In genomic region chr11:2862950-2863618, GRCh38 we compare ENCODE assay signal across 15 cellular contexts. TPM values are rescaled to one million over a fixed set of nuclear protein-coding genes. Genes with fewer than 3 reads are reported as not detected.
DNase-seq lines count a peak whose midpoint lies in the region; ATAC-seq and TF ChIP-seq lines count a peak whose summit lies in the region.
"Had no signal": no experiment of that assay in that cellular context is flagged by ENCODE, and none has a peak within 500 bp of the region (broad histone marks: within the 10 kb centered on the region; RNA-seq: fewer than 3 reads in every experiment).

No MANE protein-coding gene starts in this region.

- no peak overlapping the region for H3K4me3 ChIP-seq in body of pancreas
- H3K4me3 ChIP-seq: GM12878 had no signal

- WGBS in body of pancreas, 2 donors, result 52 to 100% methylated on average over 10 to 32 of the region's 38 CpGs

- H3K27me3 Mint-ChIP-seq in activated CD4-positive, alpha-beta T cell treated with anti-CD3 and anti-CD28 coated beads, Interleukin-2, amount 10 ng/mL, durations not matched to agents 7 days and 5 days, result peaks cover 41% of the 10 kb centered on the region
- H3K27me3 Mint-ChIP-seq in naive thymus-derived CD8-positive, alpha-beta T cell, result peaks cover 12 to 62% (median 35%) of the 10 kb centered on the region in 5 donors

- CTCF ChIA-PET in activated CD4-positive, alpha-beta T cell treated with anti-CD3 and anti-CD28 coated beads, Interleukin-2, amount 10 ng/mL, durations not matched to agents 7 days and 5 days (lab: Charles Lee), result no interaction called here

- TF ChIP-seq CTCF in body of pancreas (IDR thresholded peaks at IDR 0.05), result no peak

- H3K9me3 Mint-ChIP-seq in activated CD4-positive, alpha-beta T cell treated with anti-CD3 and anti-CD28 coated beads, Interleukin-2, amount 10 ng/mL, durations not matched to agents 7 days and 5 days, result no peaks in the 10 kb centered on the region
- peaks cover 0 to 7% (median 0%) of the 10 kb centered on the region in 9 donors for H3K9me3 Mint-ChIP-seq in naive thymus-derived CD8-positive, alpha-beta T cell

- H3K27ac ChIP-seq in temporal lobe (ENCODE audit: low read depth, low read length) (peak overlapping the region; percentile 20), body of pancreas (no peak overlapping the region)

- DNase-seq in activated CD4-positive, alpha-beta T cell treated with anti-CD3 and anti-CD28 coated beads for 48 hours, result peak; percentile 26
- no peak for DNase-seq in activated CD4-positive, alpha-beta T cell treated with anti-CD3 and anti-CD28 coated beads, Interleukin-2, amount 10 ng/mL, durations not matched to agents 7 days and 5 days
- peak; percentile 35 for DNase-seq in astrocyte of the hippocampus (ENCODE audit: low read depth, low spot score)
- peak; percentile 78 for DNase-seq in islet precursor cell
- DNase-seq in naive thymus-derived CD8-positive, alpha-beta T cell, result no peak
- DNase-seq in body of pancreas, result no peak
- DNase-seq: activated CD4-positive, alpha-beta T cell treated with anti-CD3 and anti-CD28 coated beads, Interleukin-2, amount 50 U/mL, for 1 hour; activated gamma-delta T cell; central memory CD4-positive, alpha-beta T cell; NCI-H2227 treated with DMSO at 0.1 percent for 48 hours; OCI-M1; T-helper 1 cell had no signal

- H3K9me3 ChIP-seq in body of pancreas, result no peaks in the 10 kb centered on the region

- no peaks in the 10 kb centered on the region for H3K4me1 Mint-ChIP-seq in activated CD4-positive, alpha-beta T cell treated with anti-CD3 and anti-CD28 coated beads, Interleukin-2, amount 10 ng/mL, durations not matched to agents 7 days and 5 days
- peaks cover 0 to 4% (median 1%) of the 10 kb centered on the region in 4 donors for H3K4me1 Mint-ChIP-seq in naive thymus-derived CD8-positive, alpha-beta T cell

- intact Hi-C loops in body of pancreas (cut with DNase I), result no loop called here

- TF ChIP-seq POLR2A in body of pancreas (IDR thresholded peaks at IDR 0.05), result no peak

- peaks cover 10% of the 10 kb centered on the region for H3K4me1 ChIP-seq in body of pancreas

- POLR2A ChIA-PET in activated CD4-positive, alpha-beta T cell treated with anti-CD3 and anti-CD28 coated beads, Interleukin-2, amount 10 ng/mL, durations not matched to agents 7 days and 5 days (lab: Charles Lee), result no interaction called here
- POLR2A ChIA-PET in naive thymus-derived CD8-positive, alpha-beta T cell (lab: Charles Lee), result no interaction called here

- H3K4me3 Mint-ChIP-seq in activated CD4-positive, alpha-beta T cell treated with anti-CD3 and anti-CD28 coated beads, Interleukin-2, amount 10 ng/mL, durations not matched to agents 7 days and 5 days, result no peak overlapping the region
- no peak overlapping the region for H3K4me3 Mint-ChIP-seq in naive thymus-derived CD8-positive, alpha-beta T cell

- no peaks in the 10 kb centered on the region for H3K36me3 Mint-ChIP-seq in activated CD4-positive, alpha-beta T cell treated with anti-CD3 and anti-CD28 coated beads, Interleukin-2, amount 10 ng/mL, durations not matched to agents 7 days and 5 days (ENCODE audit: low read depth)
- no peaks in the 10 kb centered on the region for H3K36me3 Mint-ChIP-seq in naive thymus-derived CD8-positive, alpha-beta T cell

- H3K27me3 ChIP-seq in body of pancreas, result peaks cover 0 to 7% of the 10 kb centered on the region in 2 donors

- no peak overlapping the region for H3K27ac Mint-ChIP-seq in activated CD4-positive, alpha-beta T cell treated with anti-CD3 and anti-CD28 coated beads, Interleukin-2, amount 10 ng/mL, durations not matched to agents 7 days and 5 days
- no peak overlapping the region for H3K27ac Mint-ChIP-seq in naive thymus-derived CD8-positive, alpha-beta T cell

- no peak for ATAC-seq in naive thymus-derived CD8-positive, alpha-beta T cell
- no peak for ATAC-seq in HG03442 (IDR thresholded peaks at IDR 0.05; ENCODE audit: unreplicated experiment)
- no peak for ATAC-seq in body of pancreas
- ATAC-seq: GM12878 had no signal

- no peaks in the 10 kb centered on the region for H3K36me3 ChIP-seq in body of pancreas (replicated peaks in 1 of 2; ENCODE audit: insufficient read depth in 1 of 2, low read depth in 2 of 2)

RNA-seq across cellular contexts. Expression of gene CDKN1C, which starts 22.5 kb away (rescaled TPM):
- total RNA-seq in activated CD4-positive, alpha-beta T cell treated with anti-CD3 and anti-CD28 coated beads, Interleukin-2, amount 10 ng/mL, durations not matched to agents 7 days and 5 days, result under 1 TPM; 0.29 to 0.40 TPM
- total RNA-seq in temporal lobe (25.8 TPM), body of pancreas (100 to 1,000 TPM in 1 of 2 donors, 10 to 100 TPM in 1; 35.3 to 231 TPM)
- total RNA-seq in naive thymus-derived CD8-positive, alpha-beta T cell, result 1 to 10 TPM; 3.6 to 4.4 TPM
- under 1 TPM in 2 of 3 donors, not detected in 1; 0.27 to 0.34 TPM for polyA plus RNA-seq in naive thymus-derived CD8-positive, alpha-beta T cell

Comparison
In these comparisons a context has a peak if more than half of its experiments do, and no peak if none do; other contexts are left out.
1. DNase-seq: peak in activated CD4-positive, alpha-beta T cell treated with anti-CD3 and anti-CD28 coated beads for 48 hours (single experiment), astrocyte of the hippocampus (single experiment) and islet precursor cell (single experiment); none in activated CD4-positive, alpha-beta T cell treated with anti-CD3 and anti-CD28 coated beads, Interleukin-2, amount 10 ng/mL, durations not matched to agents 7 days and 5 days (single experiment), naive thymus-derived CD8-positive, alpha-beta T cell (0 of 10) and body of pancreas (0 of 4).